ENCODE assay signal across 9 cellular contexts in genomic region chr9:72952914-72953313, GRCh38. TPM values are rescaled to one million over a fixed set of nuclear protein-coding genes. Genes with fewer than 3 reads are reported as not detected.
DNase-seq lines count a peak whose midpoint lies in the region; ATAC-seq and TF ChIP-seq lines count a peak whose summit lies in the region.
"Had no signal": no experiment of that assay in that cellular context is flagged by ENCODE, and none has a peak within 500 bp of the region (broad histone marks: within the 10 kb centered on the region; RNA-seq: fewer than 3 reads in every experiment).

Gene ALDH1A1 (minus strand): TSS chr9:72953053. CDS start chr9:72953000, 53 bp downstream.

- no peak within 1 kb of the TSS for H3K27ac Mint-ChIP-seq in natural killer cell treated with Interleukin-12 subunit alpha and Interleukin-12 subunit beta and Interleukin-15 and Interleukin-18, amount 100 ng/mL, for 72 hours

- WGBS in heart right ventricle, 2 donors: 27 to 46% methylated on average over 9 of the region's 9 CpGs

- H3K4me3 Mint-ChIP-seq in natural killer cell treated with Interleukin-12 subunit alpha and Interleukin-12 subunit beta and Interleukin-15 and Interleukin-18, amount 100 ng/mL, for 72 hours: no peak within 1 kb of the TSS

- H3K4me3 ChIP-seq in heart right ventricle: peak within 1 kb of the TSS in 9 of 10 donors; percentile 4 to 52 (median 44)

- H3K27me3 ChIP-seq in heart right ventricle: no peaks in the 10 kb centered on the region

- peaks cover 0 to 53% (median 10%) of the 10 kb centered on the region in 9 donors for H3K4me1 ChIP-seq in heart right ventricle

- no peaks in the 10 kb centered on the region for H3K36me3 Mint-ChIP-seq in natural killer cell treated with Interleukin-12 subunit alpha and Interleukin-12 subunit beta and Interleukin-15 and Interleukin-18, amount 100 ng/mL, for 72 hours

- H3K4me1 Mint-ChIP-seq in natural killer cell treated with Interleukin-12 subunit alpha and Interleukin-12 subunit beta and Interleukin-15 and Interleukin-18, amount 100 ng/mL, for 72 hours (ENCODE audit: low read depth in 2 of 2): no peaks in the 10 kb centered on the region

- peaks cover 22 to 25% of the 10 kb centered on the region in 2 donors for H3K27me3 Mint-ChIP-seq in natural killer cell treated with Interleukin-12 subunit alpha and Interleukin-12 subunit beta and Interleukin-15 and Interleukin-18, amount 100 ng/mL, for 72 hours

- TF ChIP-seq CTCF in heart right ventricle (IDR thresholded peaks at IDR 0.05): no peak

- peak within 1 kb of the TSS in 9 of 10 donors; percentile 2 to 69 (median 50) for H3K27ac ChIP-seq in heart right ventricle

- intact Hi-C loops in heart right ventricle (cut with DNase I): loop anchor here in 1 of 10 donors (10.0 kb wide), 1 partner anchor 62 kb away; no protein-coding TSS in a partner anchor

- no peaks in the 10 kb centered on the region for H3K9me3 ChIP-seq in heart right ventricle

- peak in 7 of 8 donors; percentile 45 to 69 (median 59) for ATAC-seq in heart right ventricle
- no peak for ATAC-seq in natural killer cell treated with Interleukin-12 subunit alpha and Interleukin-12 subunit beta and Interleukin-15 and Interleukin-18, amount 100 ng/mL, for 72 hours
- no peak for ATAC-seq in HG03354 (IDR thresholded peaks at IDR 0.05; ENCODE audit: poor library complexity, severe bottlenecking, unreplicated experiment)

- DNase-seq in ELR (ENCODE audit: low read depth): peak; percentile 15
- peak; percentile 6 for DNase-seq in OCI-M2 (lab: John Stamatoyannopoulos, UW; ENCODE audit: unreplicated experiment)
- DNase-seq in heart right ventricle: no peak
- peak; percentile 81 for DNase-seq in renal cortical epithelial cell (ENCODE audit: low read depth)
- no peak for DNase-seq in activated CD4-positive, alpha-beta T cell treated with anti-CD3 and anti-CD28 coated beads, Interleukin-2, amount 50 U/mL, for 4 hours
- DNase-seq in natural killer cell treated with Interleukin-12 subunit alpha and Interleukin-12 subunit beta and Interleukin-15 and Interleukin-18, amount 100 ng/mL, for 72 hours (ENCODE audit: low spot score): no peak
- DNase-seq in stimulated activated CD4-positive, alpha-beta T cell treated with anti-CD3 and anti-CD28 coated beads, Interleukin-2, amount 100 ng/mL, for 24 hours: no peak
- DNase-seq: NCI-H187 treated with DMSO at 0.1 percent for 48 hours had no signal

- H3K36me3 ChIP-seq in heart right ventricle: no peaks in the 10 kb centered on the region

- no peaks in the 10 kb centered on the region for H3K9me3 Mint-ChIP-seq in natural killer cell treated with Interleukin-12 subunit alpha and Interleukin-12 subunit beta and Interleukin-15 and Interleukin-18, amount 100 ng/mL, for 72 hours

RNA-seq across cellular contexts. Expression of gene ALDH1A1, which starts in this region (rescaled TPM):
- total RNA-seq in heart right ventricle (10 to 100 TPM in 6 of 10 donors, 1 to 10 TPM in 4; 5.6 to 21.7 (median 11.1) TPM), renal cortical epithelial cell (7.3 and 164 TPM in 2 replicates)
- 10 to 100 TPM in 1 of 2 donors, 1 to 10 TPM in 1; 4.3 to 32.8 TPM for polyA plus RNA-seq in heart right ventricle
- not detected for total RNA-seq in natural killer cell treated with Interleukin-12 subunit alpha and Interleukin-12 subunit beta and Interleukin-15 and Interleukin-18, amount 100 ng/mL, for 72 hours

Comparison
In these comparisons a context has a peak if more than half of its experiments do, and no peak if none do; other contexts are left out.
1. DNase-seq: peak in ELR (single experiment), OCI-M2 (single experiment) and renal cortical epithelial cell (single experiment); none in heart right ventricle (0 of 2), activated CD4-positive, alpha-beta T cell treated with anti-CD3 and anti-CD28 coated beads, Interleukin-2, amount 50 U/mL, for 4 hours (0 of 2), natural killer cell treated with Interleukin-12 subunit alpha and Interleukin-12 subunit beta and Interleukin-15 and Interleukin-18, amount 100 ng/mL, for 72 hours (single experiment) and stimulated activated CD4-positive, alpha-beta T cell treated with anti-CD3 and anti-CD28 coated beads, Interleukin-2, amount 100 ng/mL, for 24 hours (0 of 2).
2. ATAC-seq: peak in heart right ventricle (7 of 8); none in natural killer cell treated with Interleukin-12 subunit alpha and Interleukin-12 subunit beta and Interleukin-15 and Interleukin-18, amount 100 ng/mL, for 72 hours (0 of 2) and HG03354 (single experiment).